In genomic region chr12:12194206-12194605, GRCh38 we compare ENCODE assay signal across 25 cellular contexts.
DNase-seq lines count a peak whose midpoint lies in the region; ATAC-seq and TF ChIP-seq lines count a peak whose summit lies in the region.
"Had no signal": no experiment of that assay in that cellular context is flagged by ENCODE, and none has a peak within 500 bp of the region (broad histone marks: within the 10 kb centered on the region; RNA-seq: fewer than 3 reads in every experiment).

No MANE protein-coding gene starts in this region.

- H2AFZ ChIP-seq in fibroblast of lung (ENCODE audit: low read length), result no peak overlapping the region
- H2AFZ ChIP-seq: hepatocyte, neural progenitor cell had no signal

- DNase-seq in MCF 10A (ENCODE audit: unreplicated experiment) (peak; percentile 25), breast epithelium (ENCODE audit: low spot score in 2 of 2) (no peak), RWPE1 (ENCODE audit: low spot score) (peak; percentile 35), fibroblast of lung (ENCODE audit: low read depth in 2 of 2) (peak; percentile 29 to 68), stromal cell of bone marrow (ENCODE audit: low read depth) (peak; percentile 33), SHP77 (lab: John Stamatoyannopoulos, UW) (no peak), SHP77 treated with DMSO at 0.1 percent for 48 hours (lab: John Stamatoyannopoulos, UW) (no peak)
- DNase-seq in activated CD4-positive, alpha-beta T cell treated with anti-CD3 and anti-CD28 coated beads for 36 hours, result no peak
- DNase-seq: activated naive CD8-positive, alpha-beta T cell treated with anti-CD3 and anti-CD28 coated beads, Interleukin-2, amount 50 U/mL, for 24 hours; C1 segment of cervical spinal cord; DMS79 treated with DMSO at 0.1 percent for 48 hours; effector CD8-positive, alpha-beta T cell; left cardiac atrium; NCI-H1105; NCI-H524 treated with DMSO at 0.1 percent for 48 hours; stimulated activated CD4-positive, alpha-beta T cell treated with anti-CD3 and anti-CD28 coated beads, Interleukin-15, amount 100 ng/mL, for 24 hours; T-helper 9 cell; tibial artery had no signal

- H3K4me2 ChIP-seq in fibroblast of lung (ENCODE audit: extremely low read depth, insufficient read depth, low read length), result no peak overlapping the region
- H3K4me2 ChIP-seq: hepatocyte, neural progenitor cell had no signal

- H3K36me3 ChIP-seq in breast epithelium, result no peaks in the 10 kb centered on the region
- H3K36me3 ChIP-seq in fibroblast of lung (ENCODE audit: control insufficient read depth, insufficient read depth, low read length), result no peaks in the 10 kb centered on the region

- H3K27me3 ChIP-seq in breast epithelium (no peaks in the 10 kb centered on the region), fibroblast of lung (ENCODE audit: control insufficient read depth, insufficient read depth, low read length) (no peaks in the 10 kb centered on the region)
- H3K27me3 ChIP-seq: hepatocyte, neural progenitor cell, SJSA1, tibial artery had no signal

- CTCF ChIA-PET in MCF 10A (lab: Yijun Ruan, JAX), result no interaction called here
- CTCF ChIA-PET in RWPE1 (lab: Yijun Ruan, JAX), result no interaction called here
- CTCF ChIA-PET in activated CD4-positive, alpha-beta T cell treated with anti-CD3 and anti-CD28 coated beads for 36 hours (lab: Charles Lee), result no interaction called here

- H3K4me3 Mint-ChIP-seq in MCF 10A (ENCODE audit: unreplicated experiment), result no peak overlapping the region
- no peak overlapping the region for H3K4me3 Mint-ChIP-seq in activated CD4-positive, alpha-beta T cell treated with anti-CD3 and anti-CD28 coated beads for 36 hours
- H3K4me3 Mint-ChIP-seq: activated naive CD8-positive, alpha-beta T cell treated with anti-CD3 and anti-CD28 coated beads, Interleukin-2, amount 50 U/mL, for 24 hours; activated T-helper 17 cell treated with anti-CD3 and anti-CD28 coated beads, Interleukin-2, amount 50 U/mL, for 72 hours; central memory CD8-positive, alpha-beta T cell; neural progenitor cell; stimulated activated memory B cell treated with anti-CD40 and anti-IgM and Interleukin-4, amounts not matched to agents 10 μg/mL and 1 μg/mL and 100 μg/mL, for 72 hours had no signal

- POLR2A ChIA-PET in MCF 10A (lab: Yijun Ruan, JAX), result interaction anchor here (0.9 to 1.1 kb wide), 2 partner anchors 13 to 378 kb away, joined by 3 read pairs; no protein-coding TSS in a partner anchor
- POLR2A ChIA-PET in RWPE1 (lab: Yijun Ruan, JAX; ENCODE audit: low non-redundant PET), result no interaction called here
- POLR2A ChIA-PET in activated CD4-positive, alpha-beta T cell treated with anti-CD3 and anti-CD28 coated beads for 36 hours (lab: Charles Lee), result no interaction called here

- no peak overlapping the region for H3K9ac ChIP-seq in fibroblast of lung (ENCODE audit: insufficient read depth, low read length)
- H3K9ac ChIP-seq: neural progenitor cell had no signal

- no peaks in the 10 kb centered on the region for H3K27me3 Mint-ChIP-seq in MCF 10A (ENCODE audit: insufficient read depth, unreplicated experiment)
- no peaks in the 10 kb centered on the region for H3K27me3 Mint-ChIP-seq in activated CD4-positive, alpha-beta T cell treated with anti-CD3 and anti-CD28 coated beads for 36 hours

- TF ChIP-seq POLR2A in breast epithelium (IDR thresholded peaks at IDR 0.05), result no peak

- H3K79me2 ChIP-seq in fibroblast of lung (ENCODE audit: control insufficient read depth, insufficient read depth, low read length), result peaks cover 2% of the 10 kb centered on the region

- TF ChIP-seq CTCF in MCF 10A (IDR thresholded peaks at IDR 0.05; ENCODE audit: unreplicated experiment) (no peak), breast epithelium (IDR thresholded peaks at IDR 0.05) (no peak), RWPE1 (conservative IDR thresholded peaks at IDR 0.05; ENCODE audit: low read depth) (no peak), fibroblast of lung (conservative IDR thresholded peaks at IDR 0.05 in 1 of 2, IDR thresholded peaks at IDR 0.05 in 1 of 2; ENCODE audit: low read depth in 1 of 2, low read length in 2 of 2) (no peak)

- H3K4me1 Mint-ChIP-seq in MCF 10A (ENCODE audit: insufficient read depth, unreplicated experiment), result peaks cover 14% of the 10 kb centered on the region
- H3K4me1 Mint-ChIP-seq in activated CD4-positive, alpha-beta T cell treated with anti-CD3 and anti-CD28 coated beads for 36 hours, result peaks cover 4% of the 10 kb centered on the region
- H3K4me1 Mint-ChIP-seq: activated naive CD8-positive, alpha-beta T cell treated with anti-CD3 and anti-CD28 coated beads, Interleukin-2, amount 50 U/mL, for 24 hours; activated T-helper 17 cell treated with anti-CD3 and anti-CD28 coated beads, Interleukin-2, amount 50 U/mL, for 72 hours; central memory CD8-positive, alpha-beta T cell; stimulated activated memory B cell treated with anti-CD40 and anti-IgM and Interleukin-4, amounts not matched to agents 10 μg/mL and 1 μg/mL and 100 μg/mL, for 72 hours had no signal

- H3K27ac ChIP-seq in breast epithelium (no peak overlapping the region), RWPE1 (no peak overlapping the region), fibroblast of lung (ENCODE audit: insufficient read depth, low read length) (no peak overlapping the region)
- H3K27ac ChIP-seq: 22Rv1, hepatocyte, neural progenitor cell, SJSA1, tibial artery had no signal

- intact Hi-C loops in MCF 10A (cut with micrococcal nuclease), result no loop called here
- intact Hi-C loops in breast epithelium (cut with DNase I; ENCODE audit: low total_unique reads), result no loop called here
- intact Hi-C loops in activated CD4-positive, alpha-beta T cell treated with anti-CD3 and anti-CD28 coated beads for 36 hours (cut with DNase I, micrococcal nuclease), result no loop called here

- no peak for ATAC-seq in activated CD4-positive, alpha-beta T cell treated with anti-CD3 and anti-CD28 coated beads for 36 hours
- ATAC-seq: activated naive CD8-positive, alpha-beta T cell treated with anti-CD3 and anti-CD28 coated beads, Interleukin-2, amount 50 U/mL, for 24 hours; activated T-helper 17 cell treated with anti-CD3 and anti-CD28 coated beads, Interleukin-2, amount 50 U/mL, for 72 hours; left cardiac atrium; stimulated activated memory B cell treated with anti-CD40 and anti-IgM and Interleukin-4, amounts not matched to agents 10 μg/mL and 1 μg/mL and 100 μg/mL, for 72 hours had no signal

- H3K4me1 ChIP-seq in breast epithelium (no peaks in the 10 kb centered on the region), fibroblast of lung (ENCODE audit: control insufficient read depth, extremely low read depth, insufficient read depth, low read length) (peaks cover 2% of the 10 kb centered on the region)
- H3K4me1 ChIP-seq: neural progenitor cell, SJSA1 had no signal

- peaks cover 0 to 9% of the 10 kb centered on the region in 2 donors for H3K9me3 ChIP-seq in breast epithelium
- no peaks in the 10 kb centered on the region for H3K9me3 ChIP-seq in fibroblast of lung (ENCODE audit: control insufficient read depth, insufficient read depth, low read depth, low read length)
- H3K9me3 ChIP-seq: SJSA1 had no signal

- H3K4me3 ChIP-seq in breast epithelium (no peak overlapping the region), fibroblast of lung (replicated peaks in 1 of 4; ENCODE audit: control extremely low read depth in 1 of 4, insufficient read depth in 1 of 4, low read depth in 3 of 4, low read length in 4 of 4) (no peak overlapping the region)
- H3K4me3 ChIP-seq: hepatocyte, neural progenitor cell, SJSA1, tibial artery had no signal

- H4K20me1 ChIP-seq in fibroblast of lung (ENCODE audit: control insufficient read depth, extremely low read depth, insufficient read depth, low read length), result no peaks in the 10 kb centered on the region

- H3K36me3 Mint-ChIP-seq in MCF 10A (ENCODE audit: insufficient read depth, unreplicated experiment), result peaks cover 21% of the 10 kb centered on the region
- H3K36me3 Mint-ChIP-seq in activated CD4-positive, alpha-beta T cell treated with anti-CD3 and anti-CD28 coated beads for 36 hours (ENCODE audit: low read depth), result peaks cover 7% of the 10 kb centered on the region

- no peak overlapping the region for H3K27ac Mint-ChIP-seq in MCF 10A (ENCODE audit: low read depth, unreplicated experiment)
- H3K27ac Mint-ChIP-seq in activated CD4-positive, alpha-beta T cell treated with anti-CD3 and anti-CD28 coated beads for 36 hours, result no peak overlapping the region
- H3K27ac Mint-ChIP-seq: activated naive CD8-positive, alpha-beta T cell treated with anti-CD3 and anti-CD28 coated beads, Interleukin-2, amount 50 U/mL, for 24 hours; activated T-helper 17 cell treated with anti-CD3 and anti-CD28 coated beads, Interleukin-2, amount 50 U/mL, for 72 hours; neural progenitor cell; stimulated activated memory B cell treated with anti-CD40 and anti-IgM and Interleukin-4, amounts not matched to agents 10 μg/mL and 1 μg/mL and 100 μg/mL, for 72 hours had no signal

- no TSS peak for BruUV-seq in MCF 10A (replicated peaks; lab: Mats Ljungman, UMichigan)

- peaks cover 14% of the 10 kb centered on the region for H3K9me3 Mint-ChIP-seq in MCF 10A (ENCODE audit: unreplicated experiment)
- peaks cover 6% of the 10 kb centered on the region for H3K9me3 Mint-ChIP-seq in activated CD4-positive, alpha-beta T cell treated with anti-CD3 and anti-CD28 coated beads for 36 hours (ENCODE audit: low read depth)

Comparison
In these comparisons a context has a peak if more than half of its experiments do, and no peak if none do; other contexts are left out.
1. DNase-seq: peak in MCF 10A (single experiment), RWPE1 (single experiment), fibroblast of lung (2 of 2) and stromal cell of bone marrow (single experiment); none in breast epithelium (0 of 2), activated CD4-positive, alpha-beta T cell treated with anti-CD3 and anti-CD28 coated beads for 36 hours (single experiment), SHP77 (0 of 2) and SHP77 treated with DMSO at 0.1 percent for 48 hours (single experiment).